In genomic region chr4:7348946-7349900, GRCh38 we compare ENCODE assay signal across 32 cellular contexts.
A peak's percentile ranks its signal among the peaks of the same experiment; 100 is the strongest.
DNase-seq lines count a peak whose midpoint lies in the region; ATAC-seq, FAIRE-seq and TF ChIP-seq lines count a peak whose summit lies in the region.
"Had no signal": no experiment of that assay in that cellular context is flagged by ENCODE, and none has a peak within 500 bp of the region (broad histone marks: within the 10 kb centered on the region; RNA-seq: fewer than 3 reads in every experiment).

No MANE protein-coding gene starts in this region.

- H3K27me3 ChIP-seq in H1 (replicated peaks in 1 of 4; ENCODE audit: control insufficient read depth in 3 of 4, extremely low read depth in 1 of 4, insufficient read depth in 3 of 4, low read length in 3 of 4) (no peaks in the 10 kb centered on the region), Peyer's patch (no peaks in the 10 kb centered on the region)
- H3K27me3 ChIP-seq: body of pancreas, tibial nerve had no signal

- FAIRE-seq in H1 (lab: Jason Lieb, UNC): no peak
- FAIRE-seq: GM12891 had no signal

- no peak overlapping the region for H2AFZ ChIP-seq in H1 (ENCODE audit: low read length)
- H2AFZ ChIP-seq: PC-9 had no signal

- no peak overlapping the region for H3K18ac ChIP-seq in H1 (ENCODE audit: extremely low read depth, low read length)

- peaks cover 5% of the 10 kb centered on the region; the same call in 1 of the 2 replicates for H3K23me2 ChIP-seq in H1 (ENCODE audit: low read depth, low read length)

- no peaks in the 10 kb centered on the region for H3K36me3 ChIP-seq in H1 (ENCODE audit: control insufficient read depth in 2 of 4, insufficient read depth in 4 of 4, low read length in 3 of 4)
- H3K36me3 ChIP-seq in Peyer's patch: no peaks in the 10 kb centered on the region
- H3K36me3 ChIP-seq: left ventricle myocardium inferior, tibial nerve had no signal

- TF ChIP-seq RAD21 in H1 (IDR thresholded peaks at IDR 0.05 in 1 of 2, conservative IDR thresholded peaks at IDR 0.05 in 1 of 2; ENCODE audit: low read depth in 2 of 2, low read length in 2 of 2): no peak

- no peak overlapping the region for H4K8ac ChIP-seq in H1 (ENCODE audit: extremely low read depth, insufficient read depth, low read length)

- H3K4me3 ChIP-seq in H1 (ENCODE audit: extremely low read depth in 1 of 4, insufficient read depth in 2 of 4, low read depth in 3 of 4, low read length in 4 of 4) (no peak overlapping the region), Peyer's patch (no peak overlapping the region)
- H3K4me3 ChIP-seq: body of pancreas, left ventricle myocardium inferior, PC-9, skin epidermis, tibial nerve had no signal

- H3K9me3 ChIP-seq in H1 (ENCODE audit: insufficient read depth in 2 of 2, low read depth in 1 of 2, low read length in 1 of 2) (no peaks in the 10 kb centered on the region), Peyer's patch (no peaks in the 10 kb centered on the region)
- H3K9me3 ChIP-seq: body of pancreas had no signal

- H3K79me1 ChIP-seq in H1 (ENCODE audit: low read depth, low read length): no peaks in the 10 kb centered on the region

- POLR2A ChIA-PET in H1 (lab: Charles Lee; ENCODE audit: partially characterized antibody): no interaction called here

- H4K5ac ChIP-seq in H1 (ENCODE audit: insufficient read length, low read depth, low read length): no peak overlapping the region

- DNase-seq in NCI-H2196 (lab: John Stamatoyannopoulos, UW; ENCODE audit: unreplicated experiment): peak; percentile 8
- DNase-seq in NCI-H2196 treated with DMSO at 0.1 percent for 48 hours (lab: John Stamatoyannopoulos, UW; ENCODE audit: unreplicated experiment): no peak
- DNase-seq in NCI-H510A (lab: John Stamatoyannopoulos, UW): peak; percentile 62
- no peak for DNase-seq in H1 (ENCODE audit: low read depth in 1 of 2, low spot score in 2 of 2)
- peak; percentile 3 for DNase-seq in renal cortical epithelial cell (ENCODE audit: low read depth)
- DNase-seq in Peyer's patch: no peak
- DNase-seq: activated CD4-positive, alpha-beta T cell treated with anti-CD3 and anti-CD28 coated beads, Interleukin-2, amount 50 U/mL, for 1 hour; activated CD8-positive, alpha-beta memory T cell treated with anti-CD3 and anti-CD28 coated beads, Interleukin-2, amount 10 ng/mL, durations not matched to agents 7 days and 5 days; activated naive CD4-positive, alpha-beta T cell; activated T-cell treated with anti-CD3 and anti-CD28 coated beads, Interleukin-2, amount 50 U/mL, for 48 hours; AML-193; body of pancreas; CD8-positive, alpha-beta T cell; DMS 273 treated with DMSO at 0.1 percent for 48 hours; effector CD4-positive, alpha-beta T cell; EL; Karpas-422; left ventricle myocardium inferior; naive thymus-derived CD4-positive, alpha-beta T cell; NCI-H1092; NCI-H2029; NCI-H524; PC-9; retina; SIG-M5; stimulated activated naive CD8-positive, alpha-beta T cell treated with anti-CD3 and anti-CD28 coated beads, Interleukin-15, amount 100 ng/mL, for 72 hours; T-helper 9 cell had no signal

- no peak overlapping the region for H2AK5ac ChIP-seq in H1 (ENCODE audit: low read depth, low read length)

- TF ChIP-seq POLR2A in H1 (IDR thresholded peaks at IDR 0.05; ENCODE audit: control extremely low read depth in 1 of 2, low read depth in 2 of 2, low read length in 2 of 2) (no peak), Peyer's patch (IDR thresholded peaks at IDR 0.05) (no peak)

- CTCF ChIA-PET in H1 (lab: Charles Lee; ENCODE audit: partially characterized antibody): interaction anchor here (7.2 kb wide), 1 partner anchor 14 kb away, joined by 36 read pairs; no protein-coding TSS in a partner anchor

- no peak overlapping the region for H4K91ac ChIP-seq in H1 (replicated peaks; ENCODE audit: insufficient read length, low read length)

- H2BK5ac ChIP-seq in H1 (ENCODE audit: low read depth, low read length): no peak overlapping the region

- H3K4me1 ChIP-seq in H1 (replicated peaks in 1 of 4; ENCODE audit: control insufficient read depth in 3 of 4, insufficient read depth in 4 of 4, low read length in 3 of 4) (no peaks in the 10 kb centered on the region; a peak in 1 of 7 replicates), Peyer's patch (no peaks in the 10 kb centered on the region)
- H3K4me1 ChIP-seq: body of pancreas, left ventricle myocardium inferior had no signal

- no peaks in the 10 kb centered on the region for H3K79me2 ChIP-seq in H1 (ENCODE audit: control insufficient read depth in 1 of 2, insufficient read depth in 2 of 2, low read length in 2 of 2)

- H4K20me1 ChIP-seq in H1 (replicated peaks in 1 of 2; ENCODE audit: control insufficient read depth in 1 of 2, insufficient read depth in 2 of 2, low read length in 2 of 2): no peaks in the 10 kb centered on the region

- no peak overlapping the region for H3K23ac ChIP-seq in H1 (ENCODE audit: insufficient read length)

- H3K4ac ChIP-seq in H1 (replicated peaks; ENCODE audit: insufficient read length, low read depth, low read length): no peak overlapping the region

- no peak overlapping the region for H3K4me2 ChIP-seq in H1 (ENCODE audit: insufficient read depth in 1 of 2, low read depth in 2 of 2, low read length in 2 of 2)
- H3K4me2 ChIP-seq: PC-9 had no signal

- H2BK20ac ChIP-seq in H1 (ENCODE audit: low read length): no peak overlapping the region

- no peak overlapping the region for H3K14ac ChIP-seq in H1 (ENCODE audit: insufficient read length)

- H2BK15ac ChIP-seq in H1 (ENCODE audit: low read length): no peak overlapping the region

- no peak overlapping the region for H2BK120ac ChIP-seq in H1 (replicated peaks; ENCODE audit: low read depth, low read length)

- H3K27ac ChIP-seq in H1 (ENCODE audit: low read depth, low read length) (no peak overlapping the region), Peyer's patch (no peak overlapping the region)
- H3K27ac ChIP-seq: body of pancreas, left ventricle myocardium inferior, PC-9, skin epidermis, tibial nerve had no signal

- TF ChIP-seq CTCF in H1 (IDR thresholded peaks at IDR 0.05; ENCODE audit: control extremely low read depth in 1 of 3, insufficient read depth in 1 of 3, low read depth in 1 of 3, low read length in 3 of 3): no peak
- no peak for TF ChIP-seq CTCF in Peyer's patch (IDR thresholded peaks at IDR 0.05)

- no peak overlapping the region for H3K9ac ChIP-seq in H1 (replicated peaks in 1 of 4; ENCODE audit: extremely low read depth in 1 of 4, low read depth in 3 of 4, low read length in 3 of 4)

- TF ChIP-seq EP300 in H1 (IDR thresholded peaks at IDR 0.05; ENCODE audit: borderline replicate concordance in 1 of 2, low read depth in 2 of 2, low read length in 2 of 2): no peak

- H2BK12ac ChIP-seq in H1 (ENCODE audit: low read depth, low read length): no peak overlapping the region

- no peak overlapping the region for H3K56ac ChIP-seq in H1 (replicated peaks; ENCODE audit: insufficient read length, low read depth, low read length)

- ATAC-seq in HG03045 (IDR thresholded peaks at IDR 0.05; ENCODE audit: unreplicated experiment) (no peak), GM18873 (IDR thresholded peaks at IDR 0.05; ENCODE audit: low FRiP score, unreplicated experiment) (no peak)
- ATAC-seq: activated CD8-positive, alpha-beta memory T cell treated with anti-CD3 and anti-CD28 coated beads, Interleukin-2, amount 10 ng/mL, durations not matched to agents 7 days and 5 days; body of pancreas; CD8-positive, alpha-beta T cell; naive thymus-derived CD4-positive, alpha-beta T cell; stimulated activated naive CD8-positive, alpha-beta T cell treated with anti-CD3 and anti-CD28 coated beads, Interleukin-15, amount 100 ng/mL, for 72 hours had no signal

- WGBS in H1 (ENCODE audit: extremely low coverage in 1 of 2, insufficient coverage in 1 of 2, insufficient read length in 1 of 2, insufficient replicate concordance in 2 of 2, low coverage in 1 of 2, low lambda C conversion rate in 2 of 2, missing lambda C conversion rate in 1 of 2), 2 experiments: 89% methylated on average over 14 of the region's 18 CpGs; no CpG with 5 or more reads in 1 of the 2 experiments

TF ChIP-seq in H1, 55 proteins besides CTCF, POLR2A, EP300 and RAD21:
- TF ChIP-seq TCF12 (IDR thresholded peaks at IDR 0.05; ENCODE audit: low read depth, low read length) (no peak), RNF2 (IDR thresholded peaks at IDR 0.05; ENCODE audit: borderline replicate concordance, low read depth, low read length, missing control alignments, poor library complexity, severe bottlenecking) (no peak), BACH1 (IDR thresholded peaks at IDR 0.05; ENCODE audit: low read length) (0 out of 2 replicates have a peak, but pooled peaks have one; percentile 15), JUND (IDR thresholded peaks at IDR 0.05; ENCODE audit: low read length) (no peak), TBP (IDR thresholded peaks at IDR 0.05; ENCODE audit: low read depth, low read length) (no peak), RFX5 (IDR thresholded peaks at IDR 0.05; ENCODE audit: borderline replicate concordance, low read depth, low read length) (no peak), BRCA1 (IDR thresholded peaks at IDR 0.05; ENCODE audit: low read depth, low read length) (no peak), SIN3A (conservative IDR thresholded peaks at IDR 0.05 in 1 of 2, IDR thresholded peaks at IDR 0.05 in 1 of 2; ENCODE audit: low read depth in 1 of 2, low read length in 2 of 2) (no peak), CEBPB (IDR thresholded peaks at IDR 0.05; ENCODE audit: low read depth, low read length) (peak; percentile 45; the same call in 1 of the 2 replicates), CHD2 (IDR thresholded peaks at IDR 0.05; ENCODE audit: low read length) (no peak), ZNF274 (IDR thresholded peaks at IDR 0.05; ENCODE audit: borderline replicate concordance, extremely low read depth, low read length) (no peak), ATF3 (IDR thresholded peaks at IDR 0.05; ENCODE audit: insufficient read depth, low read depth, low read length) (no peak), POLR2AphosphoS5 (IDR thresholded peaks at IDR 0.05; ENCODE audit: low read depth, low read length) (no peak), ASH2L (IDR thresholded peaks at IDR 0.05; ENCODE audit: low read length) (no peak), NRF1 (IDR thresholded peaks at IDR 0.05; ENCODE audit: low read depth, low read length) (no peak)
TF ChIP-seq in H1: peak in this region for 2.

Comparison
In these comparisons a context has a peak if more than half of its experiments do, and no peak if none do; other contexts are left out.
1. DNase-seq: peak in NCI-H2196 (single experiment), NCI-H510A (single experiment) and renal cortical epithelial cell (single experiment); none in NCI-H2196 treated with DMSO at 0.1 percent for 48 hours (single experiment), H1 (0 of 2) and Peyer's patch (0 of 3).